In the genomic region with DNA sequence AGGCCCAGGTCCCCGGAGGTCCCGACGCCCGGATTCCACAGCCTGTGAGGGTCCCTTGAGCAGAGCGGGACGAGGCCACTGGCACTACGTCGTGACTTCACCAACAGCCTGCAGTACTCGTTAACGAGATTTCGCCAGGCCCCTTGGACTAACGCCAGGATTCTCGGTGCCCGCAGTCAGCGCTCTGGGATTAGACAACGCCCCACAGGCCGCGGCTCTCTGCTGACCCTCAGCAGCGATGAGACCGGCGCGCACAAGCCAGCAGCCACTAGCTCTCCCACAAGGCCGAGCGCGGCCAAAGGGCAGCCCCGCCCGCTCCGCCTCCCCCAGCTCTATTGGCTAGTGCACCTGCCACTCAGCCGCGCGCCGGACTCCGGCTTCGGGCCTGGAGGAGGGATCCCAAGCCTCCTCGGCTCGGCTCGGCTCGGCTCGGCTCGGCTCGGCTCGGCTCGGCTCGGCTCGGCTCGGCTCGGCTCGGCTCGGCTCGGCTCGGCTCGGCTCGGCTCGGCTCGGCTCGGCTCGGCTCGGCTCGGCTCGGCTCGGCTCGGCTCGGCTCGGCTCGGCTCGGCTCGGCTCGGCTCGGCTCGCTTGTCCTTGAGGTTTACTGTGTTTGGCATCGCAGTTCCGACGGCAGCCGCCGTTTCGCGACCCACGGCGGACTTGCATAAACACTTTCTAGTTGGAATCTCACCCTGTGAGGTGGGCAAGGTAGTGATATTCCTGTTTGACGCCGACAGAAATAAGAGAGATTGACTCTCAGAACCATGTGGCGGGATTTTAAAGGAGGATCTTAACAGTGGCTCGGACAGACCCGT, we compare ENCODE assay signal across 8 cellular contexts.
DNase-seq lines count a peak whose midpoint lies in the region; ATAC-seq and TF ChIP-seq lines count a peak whose summit lies in the region.

No MANE protein-coding gene starts in this region.

- TF ChIP-seq POLR2A in adrenal gland (IDR thresholded peaks at IDR 0.05) = peak; percentile 90 to 92

- ATAC-seq in HG02678 (IDR thresholded peaks at IDR 0.05; ENCODE audit: unreplicated experiment) = peak; percentile 100
- peak; percentile 99 to 100 (median 100) for ATAC-seq in heart right ventricle
- ATAC-seq in upper lobe of right lung = peak; percentile 99

- H3K36me3 ChIP-seq in adrenal gland (replicated peaks in 1 of 2) = no peaks in the 10 kb centered on the region
- H3K36me3 ChIP-seq in heart right ventricle = no peaks in the 10 kb centered on the region
- H3K36me3 ChIP-seq in upper lobe of right lung = no peaks in the 10 kb centered on the region

- H3K27me3 ChIP-seq in adrenal gland (no peaks in the 10 kb centered on the region), heart right ventricle (no peaks in the 10 kb centered on the region), upper lobe of right lung (no peaks in the 10 kb centered on the region)

- intact Hi-C loops in adrenal gland (cut with DNase I) = no loop called here
- intact Hi-C loops in heart right ventricle (cut with DNase I) = loop anchor here in 6 of 10 donors (1.0 to 10.0 kb wide), 8 partner anchors 80 to 295 kb away; no protein-coding TSS in a partner anchor
- intact Hi-C loops in posterior vena cava (cut with DNase I) = no loop called here
- intact Hi-C loops in upper lobe of right lung (cut with DNase I) = no loop called here

- H3K27ac ChIP-seq in adrenal gland = peak overlapping the region; percentile 37 to 94 (median 90)
- H3K27ac ChIP-seq in heart right ventricle = peak overlapping the region; percentile 91 to 99 (median 96)
- peak overlapping the region; percentile 94 for H3K27ac ChIP-seq in upper lobe of right lung

- H3K4me3 ChIP-seq in GM12875 (ENCODE audit: low read depth, low read length) = peak overlapping the region; percentile 87
- peak overlapping the region in 2 of 4 donors; percentile 24 to 64 for H3K4me3 ChIP-seq in adrenal gland
- peak overlapping the region; percentile 50 to 79 (median 58) for H3K4me3 ChIP-seq in heart right ventricle
- peak overlapping the region; percentile 56 for H3K4me3 ChIP-seq in upper lobe of right lung

- H3K4me1 ChIP-seq in adrenal gland (replicated peaks in 1 of 2) (peaks cover 7 to 17% of the 10 kb centered on the region in 2 donors), heart right ventricle (peaks cover 5 to 22% (median 10%) of the 10 kb centered on the region in 9 donors), upper lobe of right lung (peaks cover 7% of the 10 kb centered on the region)

- TF ChIP-seq CTCF in GM12875 (IDR thresholded peaks at IDR 0.05; ENCODE audit: borderline replicate concordance, insufficient read depth, low read depth, low read length) (no peak), adrenal gland (IDR thresholded peaks at IDR 0.05) (peak in 4 of 6 experiments; percentile 17 to 59 (median 40)), heart right ventricle (IDR thresholded peaks at IDR 0.05) (peak in 2 of 9 donors; percentile 9 to 21), upper lobe of right lung (IDR thresholded peaks at IDR 0.05) (no peak)

- DNase-seq in NCI-H1105 treated with DMSO at 0.1 percent for 48 hours (lab: John Stamatoyannopoulos, UW) (peak; percentile 72), SW480 (ENCODE audit: low spot score) (peak; percentile 98), adrenal gland (peak; percentile 97 to 99 (median 98)), heart right ventricle (peak; percentile 98 to 99), posterior vena cava (ENCODE audit: low spot score) (peak; percentile 100), upper lobe of right lung (peak; percentile 99)

- 1 to 4% (median 1%) methylated on average over 7 to 78 of the region's 84 CpGs for WGBS in adrenal gland, 4 donors
- WGBS in heart right ventricle, 2 donors = 0% methylated on average over 70 to 77 of the region's 84 CpGs

- no peaks in the 10 kb centered on the region for H3K9me3 ChIP-seq in adrenal gland (replicated peaks in 1 of 3)
- H3K9me3 ChIP-seq in heart right ventricle = no peaks in the 10 kb centered on the region
- no peaks in the 10 kb centered on the region for H3K9me3 ChIP-seq in upper lobe of right lung

Comparison
In these comparisons a context has a peak if more than half of its experiments do, and no peak if none do; other contexts are left out.
1. CTCF ChIP-seq: peak in adrenal gland (4 of 6); none in GM12875 (single experiment) and upper lobe of right lung (single experiment).
2. intact Hi-C loops: an anchor here in heart right ventricle (1.0 to 10.0 kb wide); none called in adrenal gland, posterior vena cava and upper lobe of right lung.
3. Peak in every context shown above with its lines, with median percentiles within 50 percentile points of each other: ATAC-seq, DNase-seq and H3K27ac ChIP-seq.